Comparison of ENCODE assay signal across 1 cellular context in genomic region chr4:109559983-109560686, GRCh38.
TF ChIP-seq lines count a peak whose summit lies in the region.

MCUB (plus strand) TSS chr4:109560246; CDS start chr4:109560338, 92 bp downstream.

TF ChIP-seq in GM12878, 131 proteins besides CTCF, POLR2A, EP300 and RAD21 (continued from another document and continues in another):
- TF ChIP-seq, protein P1, sequence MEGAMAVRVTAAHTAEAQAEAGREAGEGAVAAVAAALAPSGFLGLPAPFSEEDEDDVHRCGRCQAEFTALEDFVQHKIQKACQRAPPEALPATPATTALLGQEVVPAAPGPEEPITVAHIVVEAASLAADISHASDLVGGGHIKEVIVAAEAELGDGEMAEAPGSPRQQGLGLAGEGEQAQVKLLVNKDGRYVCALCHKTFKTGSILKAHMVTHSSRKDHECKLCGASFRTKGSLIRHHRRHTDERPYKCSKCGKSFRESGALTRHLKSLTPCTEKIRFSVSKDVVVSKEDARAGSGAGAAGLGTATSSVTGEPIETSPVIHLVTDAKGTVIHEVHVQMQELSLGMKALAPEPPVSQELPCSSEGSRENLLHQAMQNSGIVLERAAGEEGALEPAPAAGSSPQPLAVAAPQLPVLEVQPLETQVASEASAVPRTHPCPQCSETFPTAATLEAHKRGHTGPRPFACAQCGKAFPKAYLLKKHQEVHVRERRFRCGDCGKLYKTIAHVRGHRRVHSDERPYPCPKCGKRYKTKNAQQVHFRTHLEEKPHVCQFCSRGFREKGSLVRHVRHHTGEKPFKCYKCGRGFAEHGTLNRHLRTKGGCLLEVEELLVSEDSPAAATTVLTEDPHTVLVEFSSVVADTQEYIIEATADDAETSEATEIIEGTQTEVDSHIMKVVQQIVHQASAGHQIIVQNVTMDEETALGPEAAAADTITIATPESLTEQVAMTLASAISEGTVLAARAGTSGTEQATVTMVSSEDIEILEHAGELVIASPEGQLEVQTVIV (IDR thresholded peaks at IDR 0.05; ENCODE audit: borderline replicate concordance, partially characterized antibody) = no peak
- TF ChIP-seq KAT2A (conservative IDR thresholded peaks at IDR 0.05; ENCODE audit: control insufficient read depth, low read depth, low read length) = no peak
- no peak for TF ChIP-seq HCFC1 (IDR thresholded peaks at IDR 0.05; ENCODE audit: low read length)
- TF ChIP-seq NFXL1 (IDR thresholded peaks at IDR 0.05; ENCODE audit: borderline replicate concordance) = 0 out of 2 replicates have a peak, but pooled peaks have one; percentile 51
- TF ChIP-seq NFYA (IDR thresholded peaks at IDR 0.05; ENCODE audit: borderline replicate concordance, low read depth, low read length) = no peak
- peak; percentile 59; the same call in 1 of the 2 replicates for TF ChIP-seq NBN (IDR thresholded peaks at IDR 0.05)
- TF ChIP-seq MAX (IDR thresholded peaks at IDR 0.05; ENCODE audit: low read depth, low read length) = no peak
- no peak for TF ChIP-seq TCF12 (IDR thresholded peaks at IDR 0.05; ENCODE audit: low read depth, low read length)
- TF ChIP-seq CREB1 (IDR thresholded peaks at IDR 0.05; ENCODE audit: low read depth) = peak; percentile 41
- peak; percentile 48 for TF ChIP-seq IKZF1 (conservative IDR thresholded peaks at IDR 0.05)
- no peak for TF ChIP-seq ZNF24 (IDR thresholded peaks at IDR 0.05)
- TF ChIP-seq EGR1 (IDR thresholded peaks at IDR 0.05; ENCODE audit: borderline replicate concordance in 1 of 2, low read depth in 2 of 2, low read length in 2 of 2) = peak in 1 of 2 experiments; percentile 22; a peak in 1 of 3 replicates
- TF ChIP-seq, protein P2, sequence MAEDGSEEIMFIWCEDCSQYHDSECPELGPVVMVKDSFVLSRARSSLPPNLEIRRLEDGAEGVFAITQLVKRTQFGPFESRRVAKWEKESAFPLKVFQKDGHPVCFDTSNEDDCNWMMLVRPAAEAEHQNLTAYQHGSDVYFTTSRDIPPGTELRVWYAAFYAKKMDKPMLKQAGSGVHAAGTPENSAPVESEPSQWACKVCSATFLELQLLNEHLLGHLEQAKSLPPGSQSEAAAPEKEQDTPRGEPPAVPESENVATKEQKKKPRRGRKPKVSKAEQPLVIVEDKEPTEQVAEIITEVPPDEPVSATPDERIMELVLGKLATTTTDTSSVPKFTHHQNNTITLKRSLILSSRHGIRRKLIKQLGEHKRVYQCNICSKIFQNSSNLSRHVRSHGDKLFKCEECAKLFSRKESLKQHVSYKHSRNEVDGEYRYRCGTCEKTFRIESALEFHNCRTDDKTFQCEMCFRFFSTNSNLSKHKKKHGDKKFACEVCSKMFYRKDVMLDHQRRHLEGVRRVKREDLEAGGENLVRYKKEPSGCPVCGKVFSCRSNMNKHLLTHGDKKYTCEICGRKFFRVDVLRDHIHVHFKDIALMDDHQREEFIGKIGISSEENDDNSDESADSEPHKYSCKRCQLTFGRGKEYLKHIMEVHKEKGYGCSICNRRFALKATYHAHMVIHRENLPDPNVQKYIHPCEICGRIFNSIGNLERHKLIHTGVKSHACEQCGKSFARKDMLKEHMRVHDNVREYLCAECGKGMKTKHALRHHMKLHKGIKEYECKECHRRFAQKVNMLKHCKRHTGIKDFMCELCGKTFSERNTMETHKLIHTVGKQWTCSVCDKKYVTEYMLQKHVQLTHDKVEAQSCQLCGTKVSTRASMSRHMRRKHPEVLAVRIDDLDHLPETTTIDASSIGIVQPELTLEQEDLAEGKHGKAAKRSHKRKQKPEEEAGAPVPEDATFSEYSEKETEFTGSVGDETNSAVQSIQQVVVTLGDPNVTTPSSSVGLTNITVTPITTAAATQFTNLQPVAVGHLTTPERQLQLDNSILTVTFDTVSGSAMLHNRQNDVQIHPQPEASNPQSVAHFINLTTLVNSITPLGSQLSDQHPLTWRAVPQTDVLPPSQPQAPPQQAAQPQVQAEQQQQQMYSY (CRISPR knock-in tag; IDR thresholded peaks at IDR 0.05) = no peak
- no peak for TF ChIP-seq TARDBP (IDR thresholded peaks at IDR 0.05; ENCODE audit: borderline replicate concordance)
- no peak; the same call in 1 of the 2 replicates for TF ChIP-seq MXI1 (IDR thresholded peaks at IDR 0.05; ENCODE audit: low read depth, low read length)
- TF ChIP-seq, protein P3, sequence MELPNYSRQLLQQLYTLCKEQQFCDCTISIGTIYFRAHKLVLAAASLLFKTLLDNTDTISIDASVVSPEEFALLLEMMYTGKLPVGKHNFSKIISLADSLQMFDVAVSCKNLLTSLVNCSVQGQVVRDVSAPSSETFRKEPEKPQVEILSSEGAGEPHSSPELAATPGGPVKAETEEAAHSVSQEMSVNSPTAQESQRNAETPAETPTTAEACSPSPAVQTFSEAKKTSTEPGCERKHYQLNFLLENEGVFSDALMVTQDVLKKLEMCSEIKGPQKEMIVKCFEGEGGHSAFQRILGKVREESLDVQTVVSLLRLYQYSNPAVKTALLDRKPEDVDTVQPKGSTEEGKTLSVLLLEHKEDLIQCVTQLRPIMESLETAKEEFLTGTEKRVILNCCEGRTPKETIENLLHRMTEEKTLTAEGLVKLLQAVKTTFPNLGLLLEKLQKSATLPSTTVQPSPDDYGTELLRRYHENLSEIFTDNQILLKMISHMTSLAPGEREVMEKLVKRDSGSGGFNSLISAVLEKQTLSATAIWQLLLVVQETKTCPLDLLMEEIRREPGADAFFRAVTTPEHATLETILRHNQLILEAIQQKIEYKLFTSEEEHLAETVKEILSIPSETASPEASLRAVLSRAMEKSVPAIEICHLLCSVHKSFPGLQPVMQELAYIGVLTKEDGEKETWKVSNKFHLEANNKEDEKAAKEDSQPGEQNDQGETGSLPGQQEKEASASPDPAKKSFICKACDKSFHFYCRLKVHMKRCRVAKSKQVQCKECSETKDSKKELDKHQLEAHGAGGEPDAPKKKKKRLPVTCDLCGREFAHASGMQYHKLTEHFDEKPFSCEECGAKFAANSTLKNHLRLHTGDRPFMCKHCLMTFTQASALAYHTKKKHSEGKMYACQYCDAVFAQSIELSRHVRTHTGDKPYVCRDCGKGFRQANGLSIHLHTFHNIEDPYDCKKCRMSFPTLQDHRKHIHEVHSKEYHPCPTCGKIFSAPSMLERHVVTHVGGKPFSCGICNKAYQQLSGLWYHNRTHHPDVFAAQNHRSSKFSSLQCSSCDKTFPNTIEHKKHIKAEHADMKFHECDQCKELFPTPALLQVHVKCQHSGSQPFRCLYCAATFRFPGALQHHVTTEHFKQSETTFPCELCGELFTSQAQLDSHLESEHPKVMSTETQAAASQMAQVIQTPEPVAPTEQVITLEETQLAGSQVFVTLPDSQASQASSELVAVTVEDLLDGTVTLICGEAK (IDR thresholded peaks at IDR 0.05; ENCODE audit: borderline replicate concordance) = no peak
- 0 out of 2 replicates have a peak, but pooled peaks have one; percentile 15 for TF ChIP-seq TCF3 (IDR thresholded peaks at IDR 0.05; ENCODE audit: borderline replicate concordance, insufficient read depth, low read depth, low read length)
- TF ChIP-seq SREBF2 (IDR thresholded peaks at IDR 0.05; ENCODE audit: low read length) = no peak
- TF ChIP-seq, protein P4, sequence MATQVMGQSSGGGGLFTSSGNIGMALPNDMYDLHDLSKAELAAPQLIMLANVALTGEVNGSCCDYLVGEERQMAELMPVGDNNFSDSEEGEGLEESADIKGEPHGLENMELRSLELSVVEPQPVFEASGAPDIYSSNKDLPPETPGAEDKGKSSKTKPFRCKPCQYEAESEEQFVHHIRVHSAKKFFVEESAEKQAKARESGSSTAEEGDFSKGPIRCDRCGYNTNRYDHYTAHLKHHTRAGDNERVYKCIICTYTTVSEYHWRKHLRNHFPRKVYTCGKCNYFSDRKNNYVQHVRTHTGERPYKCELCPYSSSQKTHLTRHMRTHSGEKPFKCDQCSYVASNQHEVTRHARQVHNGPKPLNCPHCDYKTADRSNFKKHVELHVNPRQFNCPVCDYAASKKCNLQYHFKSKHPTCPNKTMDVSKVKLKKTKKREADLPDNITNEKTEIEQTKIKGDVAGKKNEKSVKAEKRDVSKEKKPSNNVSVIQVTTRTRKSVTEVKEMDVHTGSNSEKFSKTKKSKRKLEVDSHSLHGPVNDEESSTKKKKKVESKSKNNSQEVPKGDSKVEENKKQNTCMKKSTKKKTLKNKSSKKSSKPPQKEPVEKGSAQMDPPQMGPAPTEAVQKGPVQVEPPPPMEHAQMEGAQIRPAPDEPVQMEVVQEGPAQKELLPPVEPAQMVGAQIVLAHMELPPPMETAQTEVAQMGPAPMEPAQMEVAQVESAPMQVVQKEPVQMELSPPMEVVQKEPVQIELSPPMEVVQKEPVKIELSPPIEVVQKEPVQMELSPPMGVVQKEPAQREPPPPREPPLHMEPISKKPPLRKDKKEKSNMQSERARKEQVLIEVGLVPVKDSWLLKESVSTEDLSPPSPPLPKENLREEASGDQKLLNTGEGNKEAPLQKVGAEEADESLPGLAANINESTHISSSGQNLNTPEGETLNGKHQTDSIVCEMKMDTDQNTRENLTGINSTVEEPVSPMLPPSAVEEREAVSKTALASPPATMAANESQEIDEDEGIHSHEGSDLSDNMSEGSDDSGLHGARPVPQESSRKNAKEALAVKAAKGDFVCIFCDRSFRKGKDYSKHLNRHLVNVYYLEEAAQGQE (IDR thresholded peaks at IDR 0.05; ENCODE audit: low read depth, low read length) = no peak
- TF ChIP-seq CHD1 (IDR thresholded peaks at IDR 0.05; ENCODE audit: low read depth, low read length) = no peak
- no peak for TF ChIP-seq SRF (IDR thresholded peaks at IDR 0.05; ENCODE audit: low read depth in 2 of 2, low read length in 2 of 2)
- TF ChIP-seq, protein P5, sequence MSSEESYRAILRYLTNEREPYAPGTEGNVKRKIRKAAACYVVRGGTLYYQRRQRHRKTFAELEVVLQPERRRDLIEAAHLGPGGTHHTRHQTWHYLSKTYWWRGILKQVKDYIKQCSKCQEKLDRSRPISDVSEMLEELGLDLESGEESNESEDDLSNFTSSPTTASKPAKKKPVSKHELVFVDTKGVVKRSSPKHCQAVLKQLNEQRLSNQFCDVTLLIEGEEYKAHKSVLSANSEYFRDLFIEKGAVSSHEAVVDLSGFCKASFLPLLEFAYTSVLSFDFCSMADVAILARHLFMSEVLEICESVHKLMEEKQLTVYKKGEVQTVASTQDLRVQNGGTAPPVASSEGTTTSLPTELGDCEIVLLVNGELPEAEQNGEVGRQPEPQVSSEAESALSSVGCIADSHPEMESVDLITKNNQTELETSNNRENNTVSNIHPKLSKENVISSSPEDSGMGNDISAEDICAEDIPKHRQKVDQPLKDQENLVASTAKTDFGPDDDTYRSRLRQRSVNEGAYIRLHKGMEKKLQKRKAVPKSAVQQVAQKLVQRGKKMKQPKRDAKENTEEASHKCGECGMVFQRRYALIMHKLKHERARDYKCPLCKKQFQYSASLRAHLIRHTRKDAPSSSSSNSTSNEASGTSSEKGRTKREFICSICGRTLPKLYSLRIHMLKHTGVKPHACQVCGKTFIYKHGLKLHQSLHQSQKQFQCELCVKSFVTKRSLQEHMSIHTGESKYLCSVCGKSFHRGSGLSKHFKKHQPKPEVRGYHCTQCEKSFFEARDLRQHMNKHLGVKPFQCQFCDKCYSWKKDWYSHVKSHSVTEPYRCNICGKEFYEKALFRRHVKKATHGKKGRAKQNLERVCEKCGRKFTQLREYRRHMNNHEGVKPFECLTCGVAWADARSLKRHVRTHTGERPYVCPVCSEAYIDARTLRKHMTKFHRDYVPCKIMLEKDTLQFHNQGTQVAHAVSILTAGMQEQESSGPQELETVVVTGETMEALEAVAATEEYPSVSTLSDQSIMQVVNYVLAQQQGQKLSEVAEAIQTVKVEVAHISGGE (CRISPR knock-in tag; IDR thresholded peaks at IDR 0.05) = no peak
- TF ChIP-seq RBBP5 (conservative IDR thresholded peaks at IDR 0.05) = no peak
- TF ChIP-seq, protein P6, sequence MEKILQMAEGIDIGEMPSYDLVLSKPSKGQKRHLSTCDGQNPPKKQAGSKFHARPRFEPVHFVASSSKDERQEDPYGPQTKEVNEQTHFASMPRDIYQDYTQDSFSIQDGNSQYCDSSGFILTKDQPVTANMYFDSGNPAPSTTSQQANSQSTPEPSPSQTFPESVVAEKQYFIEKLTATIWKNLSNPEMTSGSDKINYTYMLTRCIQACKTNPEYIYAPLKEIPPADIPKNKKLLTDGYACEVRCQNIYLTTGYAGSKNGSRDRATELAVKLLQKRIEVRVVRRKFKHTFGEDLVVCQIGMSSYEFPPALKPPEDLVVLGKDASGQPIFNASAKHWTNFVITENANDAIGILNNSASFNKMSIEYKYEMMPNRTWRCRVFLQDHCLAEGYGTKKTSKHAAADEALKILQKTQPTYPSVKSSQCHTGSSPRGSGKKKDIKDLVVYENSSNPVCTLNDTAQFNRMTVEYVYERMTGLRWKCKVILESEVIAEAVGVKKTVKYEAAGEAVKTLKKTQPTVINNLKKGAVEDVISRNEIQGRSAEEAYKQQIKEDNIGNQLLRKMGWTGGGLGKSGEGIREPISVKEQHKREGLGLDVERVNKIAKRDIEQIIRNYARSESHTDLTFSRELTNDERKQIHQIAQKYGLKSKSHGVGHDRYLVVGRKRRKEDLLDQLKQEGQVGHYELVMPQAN (conservative IDR thresholded peaks at IDR 0.05) = peak; percentile 81; the same call in 1 of the 2 replicates
- no peak for TF ChIP-seq STAT1 (conservative IDR thresholded peaks at IDR 0.05)
- peak; percentile 78 for TF ChIP-seq SMARCA5 (IDR thresholded peaks at IDR 0.05)
- no peak for TF ChIP-seq RUNX3 (IDR thresholded peaks at IDR 0.05; ENCODE audit: low read length)
- no peak for TF ChIP-seq ATF7 (IDR thresholded peaks at IDR 0.05; ENCODE audit: low read depth)
- TF ChIP-seq ZBTB4 (CRISPR knock-in tag; IDR thresholded peaks at IDR 0.05) = no peak
- peak; percentile 34 for TF ChIP-seq HDAC6 (IDR thresholded peaks at IDR 0.05; ENCODE audit: unreplicated experiment)
